8 cellular contexts compared by ENCODE assay signal in genomic region chr20:59006167-59006863, GRCh38. TPM values are rescaled to one million over a fixed set of nuclear protein-coding genes. Genes with fewer than 3 reads are reported as not detected.
DNase-seq lines count a peak whose midpoint lies in the region; ATAC-seq and TF ChIP-seq lines count a peak whose summit lies in the region.

No MANE protein-coding gene starts in this region.

- no peak overlapping the region for H3K27ac ChIP-seq in CD4-positive, alpha-beta T cell (ENCODE audit: low read depth, low read length)
- H3K27ac ChIP-seq in effector memory CD4-positive, alpha-beta T cell (ENCODE audit: insufficient read depth, low read length, poor library complexity, severe bottlenecking), result peak overlapping the region; percentile 57

- POLR2A ChIA-PET in CD4-positive, alpha-beta T cell (lab: Charles Lee), result interaction anchor here (2.3 kb wide), 1 partner anchor 25 kb away, joined by 17 read pairs; the partner anchor contains the start of gene ATP5F1E

- no peaks in the 10 kb centered on the region for H3K9me3 ChIP-seq in CD4-positive, alpha-beta T cell (ENCODE audit: control insufficient read depth, low read length)
- no peaks in the 10 kb centered on the region for H3K9me3 ChIP-seq in effector memory CD4-positive, alpha-beta T cell (ENCODE audit: control insufficient read depth, low read length)
- no peaks in the 10 kb centered on the region for H3K9me3 ChIP-seq in mucosa of stomach (ENCODE audit: control insufficient read depth, low read length)

- no peaks in the 10 kb centered on the region for H3K9me3 Mint-ChIP-seq in CD4-positive, alpha-beta T cell

- peak; percentile 8 for ATAC-seq in CD4-positive, alpha-beta T cell (ENCODE audit: poor library complexity)
- ATAC-seq in HG02852 (IDR thresholded peaks at IDR 0.05; ENCODE audit: unreplicated experiment), result no peak
- ATAC-seq in GM21390 (IDR thresholded peaks at IDR 0.05; ENCODE audit: unreplicated experiment), result no peak
- ATAC-seq in HG02981 (IDR thresholded peaks at IDR 0.05; ENCODE audit: unreplicated experiment), result no peak

- peak overlapping the region; percentile 91 for H3K9ac ChIP-seq in mucosa of stomach (ENCODE audit: low read length)

- intact Hi-C loops in CD4-positive, alpha-beta T cell (cut with DNase I, micrococcal nuclease), result no loop called here

- peak overlapping the region; percentile 86 for H3K4me3 Mint-ChIP-seq in CD4-positive, alpha-beta T cell

- peak overlapping the region; percentile 76 for H3K27ac Mint-ChIP-seq in CD4-positive, alpha-beta T cell

- H3K4me1 ChIP-seq in effector memory CD4-positive, alpha-beta T cell (ENCODE audit: control insufficient read depth, insufficient read depth, low read length, poor library complexity, severe bottlenecking), result peaks cover 31% of the 10 kb centered on the region
- H3K4me1 ChIP-seq in mucosa of stomach (ENCODE audit: control insufficient read depth, insufficient read depth, low read length), result peaks cover 54% of the 10 kb centered on the region

- peaks cover 3% of the 10 kb centered on the region for H3K36me3 ChIP-seq in effector memory CD4-positive, alpha-beta T cell (ENCODE audit: control insufficient read depth, insufficient read depth, low read length)
- H3K36me3 ChIP-seq in mucosa of stomach (ENCODE audit: control insufficient read depth, insufficient read depth, low read length), result no peaks in the 10 kb centered on the region

- TF ChIP-seq CTCF in CD4-positive, alpha-beta T cell (IDR thresholded peaks at IDR 0.05), result no peak

- H3K27me3 Mint-ChIP-seq in CD4-positive, alpha-beta T cell, result no peaks in the 10 kb centered on the region

- H3K4me1 Mint-ChIP-seq in CD4-positive, alpha-beta T cell (ENCODE audit: low read depth), result peaks cover 42% of the 10 kb centered on the region

- no peaks in the 10 kb centered on the region for H3K27me3 ChIP-seq in CD4-positive, alpha-beta T cell (ENCODE audit: control insufficient read depth, insufficient read depth, low read length)
- H3K27me3 ChIP-seq in effector memory CD4-positive, alpha-beta T cell (replicated peaks; ENCODE audit: control insufficient read depth, insufficient read depth, low read length, poor library complexity, severe bottlenecking), result no peaks in the 10 kb centered on the region
- H3K27me3 ChIP-seq in mucosa of stomach (ENCODE audit: control insufficient read depth, insufficient read depth, low read length), result no peaks in the 10 kb centered on the region

- CTCF ChIA-PET in CD4-positive, alpha-beta T cell (lab: Charles Lee), result no interaction called here

- no peak for DNase-seq in CD4-positive, alpha-beta T cell
- DNase-seq in NAMALWA (ENCODE audit: low spot score) (peak; percentile 36), NCI-H2196 treated with DMSO at 0.1 percent for 48 hours (lab: John Stamatoyannopoulos, UW; ENCODE audit: unreplicated experiment) (no peak)
- DNase-seq in effector memory CD4-positive, alpha-beta T cell, result no peak

- peak overlapping the region; percentile 65 for H3K4me3 ChIP-seq in effector memory CD4-positive, alpha-beta T cell (ENCODE audit: insufficient read depth, low read depth, low read length, poor library complexity, severe bottlenecking)
- peak overlapping the region; percentile 56 for H3K4me3 ChIP-seq in mucosa of stomach (ENCODE audit: low read length)

- H3K36me3 Mint-ChIP-seq in CD4-positive, alpha-beta T cell (ENCODE audit: low read depth), result peaks cover 5% of the 10 kb centered on the region

RNA-seq across cellular contexts. Expression of gene CTSZ, which starts 0.7 kb away (rescaled TPM):
- 10 to 100 TPM; 14.7 to 17.7 TPM for total RNA-seq in CD4-positive, alpha-beta T cell

RNA-seq across cellular contexts. Expression of gene TUBB1, which starts 12.9 kb away (rescaled TPM):
- under 1 TPM; 0.11 to 0.17 TPM for total RNA-seq in CD4-positive, alpha-beta T cell

RNA-seq across cellular contexts. Expression of gene NELFCD, which starts 25.3 kb away (rescaled TPM):
- 10 to 100 TPM; 95.7 to 97.0 TPM for total RNA-seq in CD4-positive, alpha-beta T cell

RNA-seq across cellular contexts. Expression of gene ATP5F1E, which starts 25.8 kb away (rescaled TPM):
- total RNA-seq in CD4-positive, alpha-beta T cell, result 10 to 100 TPM; 51.1 to 53.1 TPM

RNA-seq across cellular contexts. Expression of gene PRELID3B, which starts 36.3 kb away (rescaled TPM):
- 10 to 100 TPM; 55.8 to 59.1 TPM for total RNA-seq in CD4-positive, alpha-beta T cell
